17 cellular contexts compared by ENCODE assay signal in the genomic region with DNA sequence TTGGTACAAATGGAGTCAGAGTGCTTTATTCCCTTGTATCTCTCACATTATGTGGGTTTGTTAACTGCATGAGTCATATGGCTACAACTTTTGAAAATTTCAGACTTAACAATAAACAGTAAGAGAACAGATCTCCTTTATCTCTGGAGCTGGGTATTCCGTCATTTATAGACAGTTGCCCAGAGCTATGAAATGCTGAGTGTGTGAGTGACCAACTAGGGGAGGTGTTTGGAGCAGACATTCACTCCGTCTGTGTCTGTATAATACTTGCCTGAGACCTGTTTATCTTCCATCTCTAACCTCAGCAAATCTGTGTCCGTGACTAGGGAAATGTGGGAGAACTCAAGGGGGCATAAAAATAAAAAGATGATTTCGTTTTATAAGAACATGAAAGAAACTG.
DNase-seq lines count a peak whose midpoint lies in the region; ATAC-seq and TF ChIP-seq lines count a peak whose summit lies in the region.
"Had no signal": no experiment of that assay in that cellular context is flagged by ENCODE, and none has a peak within 500 bp of the region (broad histone marks: within the 10 kb centered on the region; RNA-seq: fewer than 3 reads in every experiment).

No MANE protein-coding gene starts in this region.

- POLR2A ChIA-PET in SK-N-SH (lab: Yijun Ruan, JAX): no interaction called here

- peaks cover 0 to 11% of the 10 kb centered on the region in 2 experiments; a peak in 2 of 4 replicates for H3K4me1 ChIP-seq in SK-N-SH (ENCODE audit: control insufficient read depth in 1 of 2, insufficient read depth in 2 of 2, low read depth in 1 of 2, low read length in 1 of 2)

- H2AFZ ChIP-seq in SK-N-SH (ENCODE audit: low read depth): peak overlapping the region; percentile 33; the same call in 1 of the 2 replicates

- no peaks in the 10 kb centered on the region for H3K79me2 ChIP-seq in SK-N-SH (ENCODE audit: insufficient read depth)

- CTCF ChIA-PET in SK-N-SH (lab: Yijun Ruan, JAX): no interaction called here

- H3K27me3 ChIP-seq in SK-N-SH (ENCODE audit: insufficient read depth): no peaks in the 10 kb centered on the region
- H3K27me3 ChIP-seq: cardiac muscle cell, upper lobe of left lung had no signal

- H3K4me3 ChIP-seq in SK-N-SH (ENCODE audit: low read depth in 2 of 2, low read length in 1 of 2): no peak overlapping the region
- H3K4me3 ChIP-seq in fibroblast of pulmonary artery (replicated peaks; ENCODE audit: low read depth, low read length): no peak overlapping the region
- H3K4me3 ChIP-seq: cardiac muscle cell, lower lobe of right lung, upper lobe of left lung had no signal

- H3K9me3 ChIP-seq in SK-N-SH: no peaks in the 10 kb centered on the region
- H3K9me3 ChIP-seq: BE2C, lower lobe of right lung, upper lobe of left lung had no signal

- H3K9ac ChIP-seq in SK-N-SH: no peak overlapping the region
- H3K9ac ChIP-seq: KMS-11 had no signal

- no peaks in the 10 kb centered on the region for H4K20me1 ChIP-seq in SK-N-SH (ENCODE audit: insufficient read depth)

- no peaks in the 10 kb centered on the region for H3K9me3 Mint-ChIP-seq in stimulated activated naive B cell treated with anti-CD40 and anti-IgM and Interleukin-4, amounts not matched to agents 10 μg/mL and 1 μg/mL and 100 μg/mL, for 72 hours

- no peaks in the 10 kb centered on the region for H3F3A ChIP-seq in SK-N-SH (replicated peaks; ENCODE audit: insufficient read depth)

- no peak for TF ChIP-seq CTCF in SK-N-SH (IDR thresholded peaks at IDR 0.05)
- no peak for TF ChIP-seq CTCF in fibroblast of pulmonary artery (IDR thresholded peaks at IDR 0.05; ENCODE audit: low read length, missing control alignments)

- TF ChIP-seq RAD21 in SK-N-SH (IDR thresholded peaks at IDR 0.05; ENCODE audit: low read length): no peak

- H3K27ac ChIP-seq in SK-N-SH (ENCODE audit: low read depth in 2 of 2, low read length in 1 of 2): peak overlapping the region; percentile 43 to 92; a peak in 3 of 4 replicates
- H3K27ac ChIP-seq: cardiac muscle cell, KMS-11, lower lobe of right lung, upper lobe of left lung had no signal

- H3K4me3 Mint-ChIP-seq in stimulated activated naive B cell treated with anti-CD40 and anti-IgM and Interleukin-4, amounts not matched to agents 10 μg/mL and 1 μg/mL and 100 μg/mL, for 72 hours: no peak overlapping the region
- H3K4me3 Mint-ChIP-seq: activated CD8-positive, alpha-beta T cell treated with anti-CD3 and anti-CD28 coated beads, Interleukin-2, amount 10 ng/mL, durations not matched to agents 7 days and 5 days had no signal

- no peaks in the 10 kb centered on the region for H3K4me1 Mint-ChIP-seq in stimulated activated naive B cell treated with anti-CD40 and anti-IgM and Interleukin-4, amounts not matched to agents 10 μg/mL and 1 μg/mL and 100 μg/mL, for 72 hours

- WGBS in SK-N-SH (ENCODE audit: low lambda C conversion rate): 30% methylated on average over 4 of the region's 4 CpGs

- no peaks in the 10 kb centered on the region for H3K36me3 ChIP-seq in SK-N-SH (replicated peaks in 1 of 2; ENCODE audit: control insufficient read depth in 1 of 2, insufficient read depth in 2 of 2, low read length in 1 of 2)
- H3K36me3 ChIP-seq: BE2C, cardiac muscle cell, lower lobe of right lung, upper lobe of left lung had no signal

- ATAC-seq in stimulated activated naive B cell treated with anti-CD40 and anti-IgM and Interleukin-4, amounts not matched to agents 10 μg/mL and 1 μg/mL and 100 μg/mL, for 72 hours (replicated peaks): no peak
- ATAC-seq: activated CD8-positive, alpha-beta T cell treated with anti-CD3 and anti-CD28 coated beads, Interleukin-2, amount 10 ng/mL, durations not matched to agents 7 days and 5 days; lower lobe of right lung had no signal

- H3K27me3 Mint-ChIP-seq in stimulated activated naive B cell treated with anti-CD40 and anti-IgM and Interleukin-4, amounts not matched to agents 10 μg/mL and 1 μg/mL and 100 μg/mL, for 72 hours: no peaks in the 10 kb centered on the region

- TF ChIP-seq EP300 in SK-N-SH (IDR thresholded peaks at IDR 0.05; ENCODE audit: borderline replicate concordance in 1 of 2, low read depth in 1 of 2, low read length in 1 of 2): peak in 1 of 2 experiments; percentile 51; a peak in 2 of 4 replicates

- 0 out of 2 replicates have a peak overlapping the region, but pooled peaks have one; percentile 11 for H3K4me2 ChIP-seq in SK-N-SH
- H3K4me2 ChIP-seq: KMS-11 had no signal

- DNase-seq in EH (ENCODE audit: low read depth): peak; percentile 83
- DNase-seq in SK-N-SH: peak; percentile 24
- peak; percentile 86 for DNase-seq in fibroblast of pulmonary artery (ENCODE audit: low read depth)
- peak; percentile 78 for DNase-seq in pons (ENCODE audit: low spot score)
- no peak for DNase-seq in DMS153 treated with DMSO at 0.1 percent for 48 hours (lab: John Stamatoyannopoulos, UW; ENCODE audit: unreplicated experiment)
- DNase-seq in stimulated activated naive B cell treated with anti-CD40 and anti-IgM and Interleukin-4, amounts not matched to agents 10 μg/mL and 1 μg/mL and 100 μg/mL, for 72 hours: no peak
- no peak for DNase-seq in NCI-H1092 (lab: John Stamatoyannopoulos, UW)
- no peak for DNase-seq in stimulated activated CD4-positive, alpha-beta T cell treated with anti-CD3 and anti-CD28 coated beads, Interleukin-2, amount 100 ng/mL, for 24 hours
- DNase-seq: activated CD8-positive, alpha-beta T cell treated with anti-CD3 and anti-CD28 coated beads, Interleukin-2, amount 10 ng/mL, durations not matched to agents 7 days and 5 days; activated effector memory CD4-positive, alpha-beta T cell treated with anti-CD3 and anti-CD28 coated beads, Interleukin-2, amount 50 U/mL, for 16 hours; BE2C; lower lobe of right lung; NCI-H2081; SHP77 treated with DMSO at 0.1 percent for 48 hours; upper lobe of left lung had no signal

- no peak overlapping the region for H3K27ac Mint-ChIP-seq in stimulated activated naive B cell treated with anti-CD40 and anti-IgM and Interleukin-4, amounts not matched to agents 10 μg/mL and 1 μg/mL and 100 μg/mL, for 72 hours
- H3K27ac Mint-ChIP-seq: activated CD8-positive, alpha-beta T cell treated with anti-CD3 and anti-CD28 coated beads, Interleukin-2, amount 10 ng/mL, durations not matched to agents 7 days and 5 days had no signal

- no peaks in the 10 kb centered on the region for H3K9me2 ChIP-seq in SK-N-SH

- no peaks in the 10 kb centered on the region for H3K36me3 Mint-ChIP-seq in stimulated activated naive B cell treated with anti-CD40 and anti-IgM and Interleukin-4, amounts not matched to agents 10 μg/mL and 1 μg/mL and 100 μg/mL, for 72 hours

TF ChIP-seq in SK-N-SH, 30 proteins besides CTCF, POLR2A, EP300 and RAD21:
- TF ChIP-seq TCF12 (IDR thresholded peaks at IDR 0.05) (peak; percentile 44; the same call in 1 of the 2 replicates), JUND (IDR thresholded peaks at IDR 0.05) (peak; percentile 50), MXI1 (IDR thresholded peaks at IDR 0.05; ENCODE audit: low read depth, low read length) (0 out of 2 replicates have a peak, but pooled peaks have one; percentile 27), FOXJ3 (CRISPR knock-in tag; IDR thresholded peaks at IDR 0.05) (peak; percentile 33; the same call in 1 of the 2 replicates), GATA2 (CRISPR knock-in tag; IDR thresholded peaks at IDR 0.05) (peak; percentile 80), FOXM1 (IDR thresholded peaks at IDR 0.05; ENCODE audit: low read depth) (no peak), POLR2AphosphoS5 (IDR thresholded peaks at IDR 0.05; ENCODE audit: low read depth, low read length) (peak; percentile 12; the same call in 1 of the 2 replicates), RFX5 (IDR thresholded peaks at IDR 0.05; ENCODE audit: low read length) (no peak), RCOR1 (IDR thresholded peaks at IDR 0.05; ENCODE audit: low read length) (no peak)
TF ChIP-seq in SK-N-SH: peak in this region for 6.

Comparison
In these comparisons a context has a peak if more than half of its experiments do, and no peak if none do; other contexts are left out.
1. DNase-seq: peak in EH (single experiment), SK-N-SH (single experiment), fibroblast of pulmonary artery (single experiment) and pons (single experiment); none in DMS153 treated with DMSO at 0.1 percent for 48 hours (single experiment), stimulated activated naive B cell treated with anti-CD40 and anti-IgM and Interleukin-4, amounts not matched to agents 10 μg/mL and 1 μg/mL and 100 μg/mL, for 72 hours (single experiment), NCI-H1092 (single experiment) and stimulated activated CD4-positive, alpha-beta T cell treated with anti-CD3 and anti-CD28 coated beads, Interleukin-2, amount 100 ng/mL, for 24 hours (0 of 2).